In the genomic region with DNA sequence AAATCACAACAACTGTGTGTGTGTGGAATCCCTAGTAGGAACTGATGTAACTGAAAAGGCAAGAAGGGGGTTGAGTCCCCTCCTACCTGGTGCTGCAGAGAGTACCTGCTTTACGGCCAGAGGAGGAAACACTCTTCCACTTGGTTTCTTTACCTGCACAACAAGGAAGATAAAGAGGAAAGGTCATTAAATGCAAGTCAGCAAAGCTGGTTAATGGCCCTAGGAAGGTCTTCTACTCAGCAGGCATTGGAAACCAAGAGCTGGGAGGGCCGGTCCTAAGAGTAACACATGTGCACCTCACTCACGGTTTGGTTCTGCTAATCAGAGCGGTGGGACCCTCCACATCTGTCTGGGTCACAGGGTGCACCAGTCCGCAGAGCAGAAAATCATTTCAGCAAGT, we compare ENCODE assay signal across 10 cellular contexts. TPM values are rescaled to one million over a fixed set of nuclear protein-coding genes. Genes with fewer than 3 reads are reported as not detected.
DNase-seq lines count a peak whose midpoint lies in the region; ATAC-seq, FAIRE-seq and TF ChIP-seq lines count a peak whose summit lies in the region.
"Not testable (repeated sequence)": the region's sequence is repeated elsewhere in the genome, so short reads cannot be mapped to it uniquely, and the experiment has no call there.
"Had no signal": no experiment of that assay in that cellular context is flagged by ENCODE, and none has a peak within 500 bp of the region (broad histone marks: within the 10 kb centered on the region; RNA-seq: fewer than 3 reads in every experiment).

No MANE protein-coding gene starts in this region.

- not testable (repeated sequence) for H3K9me3 Mint-ChIP-seq in Caco-2 (ENCODE audit: unreplicated experiment)

- peak overlapping the region; percentile 70 for H3K4me2 ChIP-seq in GM12878 (ENCODE audit: control insufficient read depth, insufficient read depth)

- not testable (repeated sequence) for H3K27me3 ChIP-seq in Caco-2 (replicated peaks; ENCODE audit: control insufficient read depth, insufficient read depth, low read length); GM12878 (replicated peaks in 1 of 2; ENCODE audit: control insufficient read depth in 2 of 2, insufficient read depth in 2 of 2, low read length in 1 of 2); esophagus muscularis mucosa; left lung; neutrophil; thoracic aorta (replicated peaks; ENCODE audit: insufficient read depth)

- TF ChIP-seq POLR2A in GM12878 (IDR thresholded peaks at IDR 0.05; ENCODE audit: low read depth, low read length); esophagus muscularis mucosa (IDR thresholded peaks at IDR 0.05; ENCODE audit: low read depth): not testable (repeated sequence)

- 28% methylated on average over 4 of the region's 5 CpGs for WGBS in GM12878 (ENCODE audit: insufficient coverage, insufficient replicate concordance, low lambda C conversion rate, missing lambda C conversion rate)
- WGBS in esophagus muscularis mucosa, result 50% methylated on average over 3 of the region's 5 CpGs

- not testable (repeated sequence) for ATAC-seq in GM12878; left lung; thoracic aorta (ENCODE audit: insufficient number of reproducible peaks, low FRiP score, low read depth)

- H3K27me3 Mint-ChIP-seq in Caco-2 (ENCODE audit: insufficient read depth, unreplicated experiment), result not testable (repeated sequence)

- H3K9ac ChIP-seq in GM12878 (ENCODE audit: control insufficient read depth, insufficient read depth, low read length), result peak overlapping the region; percentile 82

- RAD21 ChIA-PET in GM12878 (lab: Charles Lee; ENCODE audit: unreplicated experiment), result interaction anchor here (3.9 kb wide), 1 partner anchor 397 kb away, joined by 49 read pairs; a partner anchor contains a TSS

- H3K79me2 ChIP-seq in GM12878 (ENCODE audit: control insufficient read depth, insufficient read depth, low read length), result peaks cover 11% of the 10 kb centered on the region

- not testable (repeated sequence) for H3K4me1 ChIP-seq in Caco-2; GM12878 (ENCODE audit: control insufficient read depth, insufficient read depth, low read length); esophagus muscularis mucosa; left lung; thoracic aorta (ENCODE audit: control insufficient read depth in 1 of 2, low read depth in 2 of 2)
- H3K4me1 ChIP-seq in neutrophil (ENCODE audit: control insufficient read depth in 1 of 2, insufficient read depth in 1 of 2, low read depth in 1 of 2, low read length in 1 of 2), result peaks cover 9 to 11% of the 10 kb centered on the region in 2 experiments

- peak overlapping the region; percentile 57 for H3K27ac Mint-ChIP-seq in Caco-2 (ENCODE audit: unreplicated experiment)

- CTCF ChIA-PET in Caco-2 (lab: Charles Lee); GM12878 (lab: Yijun Ruan, JAX): not testable (repeated sequence)

- not testable (repeated sequence) for H3K4me1 Mint-ChIP-seq in Caco-2 (ENCODE audit: low read depth, unreplicated experiment)

- H3K4me3 Mint-ChIP-seq in Caco-2 (ENCODE audit: unreplicated experiment), result peak overlapping the region; percentile 85

- H4K20me1 ChIP-seq in GM12878 (ENCODE audit: control insufficient read depth, insufficient read depth), result not testable (repeated sequence)

- H3K36me3 Mint-ChIP-seq in Caco-2 (ENCODE audit: insufficient read depth, unreplicated experiment), result not testable (repeated sequence)

- TF ChIP-seq CTCF in Caco-2 (IDR thresholded peaks at IDR 0.05; ENCODE audit: insufficient read depth in 1 of 2, low read depth in 1 of 2, low read length in 1 of 2, severe bottlenecking in 1 of 2, unreplicated experiment in 1 of 2); WI38 (IDR thresholded peaks at IDR 0.05; ENCODE audit: low read depth, low read length); GM12878 (IDR thresholded peaks at IDR 0.05 in 2 of 3, conservative IDR thresholded peaks at IDR 0.05 in 1 of 3; ENCODE audit: control insufficient read depth in 2 of 3, extremely low read depth in 1 of 3, insufficient read depth in 1 of 3, low read depth in 3 of 3, low read length in 3 of 3); esophagus muscularis mucosa (IDR thresholded peaks at IDR 0.05); left lung (IDR thresholded peaks at IDR 0.05); neutrophil (IDR thresholded peaks at IDR 0.05); thoracic aorta (IDR thresholded peaks at IDR 0.05): not testable (repeated sequence)

- TF ChIP-seq EP300 in GM12878 (IDR thresholded peaks at IDR 0.05; ENCODE audit: borderline replicate concordance in 1 of 2, control insufficient read depth in 1 of 2, low read depth in 2 of 2, low read length in 2 of 2); esophagus muscularis mucosa (IDR thresholded peaks at IDR 0.05): not testable (repeated sequence)

- H3K4me3 ChIP-seq in Caco-2 (ENCODE audit: low read depth, low read length), result peak overlapping the region; percentile 60
- H3K4me3 ChIP-seq in WI38 (ENCODE audit: low read depth, low read length), result peak overlapping the region; percentile 81
- peak overlapping the region; percentile 83 for H3K4me3 ChIP-seq in GM12878
- peak overlapping the region; percentile 67 to 80 (median 73) for H3K4me3 ChIP-seq in esophagus muscularis mucosa
- peak overlapping the region; percentile 56 to 63 for H3K4me3 ChIP-seq in left lung
- H3K4me3 ChIP-seq in neutrophil (ENCODE audit: low read depth in 1 of 2, low read length in 1 of 2), result peak overlapping the region; percentile 64 to 69
- H3K4me3 ChIP-seq in thoracic aorta, result peak overlapping the region; percentile 69

- BruUV-seq in Caco-2 (replicated peaks; lab: Mats Ljungman, UMichigan); GM12878 (replicated peaks; lab: Mats Ljungman, UMichigan): not testable (repeated sequence)

- POLR2A ChIA-PET in Caco-2 (lab: Charles Lee), result not testable (repeated sequence)
- POLR2A ChIA-PET in GM12878 (lab: Charles Lee), result interaction anchor here (1.1 kb wide), 1 partner anchor 631 kb away, joined by 3 read pairs; a partner anchor contains a TSS

- not testable (repeated sequence) for H2AFZ ChIP-seq in GM12878 (ENCODE audit: control insufficient read depth, low read depth, low read length)

- TF ChIP-seq RAD21 in GM12878 (IDR thresholded peaks at IDR 0.05; ENCODE audit: insufficient read depth, low read depth, low read length), result not testable (repeated sequence)

- peak overlapping the region; percentile 69 for H3K27ac ChIP-seq in GM12878 (ENCODE audit: control insufficient read depth, insufficient read depth)
- H3K27ac ChIP-seq in esophagus muscularis mucosa (replicated peaks in 1 of 4), result peak overlapping the region; percentile 91 to 95 (median 93)
- not testable (repeated sequence) for H3K27ac ChIP-seq in left lung
- peak overlapping the region; percentile 97 for H3K27ac ChIP-seq in neutrophil
- H3K27ac ChIP-seq in thoracic aorta, result peak overlapping the region in 1 of 2 donors; percentile 62

- not testable (repeated sequence) for FAIRE-seq in GM12878 (lab: Jason Lieb, UNC)

- in situ Hi-C loops in GM12878 (cut with MboI), result not testable (repeated sequence)

- DNase-seq in Caco-2; GM12878 (ENCODE audit: low read depth, low spot score); esophagus muscularis mucosa (ENCODE audit: extremely low spot score); left lung; thoracic aorta (ENCODE audit: low spot score): not testable (repeated sequence)
- DNase-seq in LHCN-M2 (ENCODE audit: low read depth), result peak; percentile 0

- intact Hi-C loops in Caco-2 (cut with micrococcal nuclease; ENCODE audit: unreplicated experiment); esophagus muscularis mucosa (cut with DNase I); left lung (cut with DNase I): not testable (repeated sequence)
- intact Hi-C loops in GM12878 (cut with micrococcal nuclease; ENCODE audit: unreplicated experiment), result loop anchor here (10.0 kb wide), 1 partner anchor 433 kb away; a partner anchor contains a TSS

- not testable (repeated sequence) for H3K36me3 ChIP-seq in Caco-2 (ENCODE audit: control insufficient read depth, insufficient read depth, low read length); GM12878 (ENCODE audit: control insufficient read depth in 2 of 2, insufficient read depth in 2 of 2, low read length in 1 of 2); neutrophil; thoracic aorta
- H3K36me3 ChIP-seq in esophagus muscularis mucosa (peaks cover 0 to 11% (median 3%) of the 10 kb centered on the region in 4 donors), left lung (peaks cover 0 to 15% of the 10 kb centered on the region in 2 donors)

- not testable (repeated sequence) for H3K9me3 ChIP-seq in Caco-2; GM12878 (replicated peaks; ENCODE audit: control insufficient read depth, insufficient read depth, low read length); esophagus muscularis mucosa; left lung; neutrophil; thoracic aorta

- SMC1A ChIA-PET in GM12878 (lab: Charles Lee; ENCODE audit: uncharacterized antibody, unreplicated experiment), result not testable (repeated sequence)

RNA-seq across cellular contexts. Expression of a gene that starts 1.0 kb away (rescaled TPM):
- 28.0 and 32.1 TPM in 2 replicates for total RNA-seq in Caco-2 (2022)
- total RNA-seq in LHCN-M2 (2014; rRNA removed), result 20.1 and 20.7 TPM in 2 replicates
- 29.9 TPM for polyA plus RNA-seq in LHCN-M2 (2012)
- 22.8 and 33.9 TPM in 2 replicates for total RNA-seq in GM12878 (2013; cell fraction: nucleolus; rRNA removed)
- total RNA-seq in GM12878 (2014; rRNA removed), result 28.7 and 38.6 TPM in 2 replicates
- total RNA-seq in GM12878 (2014; rRNA removed; fragmentation: Illumina TruSeq; extraction: Trizol), result 22.5 and 23.9 TPM in 2 replicates
- total RNA-seq in GM12878 (2021), result 41.0 and 48.7 TPM in 2 replicates
- 28.2 TPM for polyA plus RNA-seq in GM12878 (2011; ENCODE audit: low read depth)
- 38.0 and 44.1 TPM in 2 replicates for polyA plus RNA-seq in GM12878 (2011; rRNA removed)
- 45.9 and 59.4 TPM in 2 replicates for polyA plus RNA-seq in GM12878 (2011; cell fraction: cytosol; rRNA removed)
- 88.1 and 90.0 TPM in 2 replicates for polyA plus RNA-seq in GM12878 (2011; cell fraction: nucleus; rRNA removed)
- 36.8 and 42.6 TPM in 2 replicates for polyA plus RNA-seq in GM12878 (2012)
- 28.0 and 35.8 TPM in 2 replicates for polyA plus RNA-seq in GM12878 (2014; fragmentation: Illumina TruSeq; extraction: Trizol)
- 10 to 100 TPM; 26.9 to 37.0 TPM for polyA plus RNA-seq in GM12878 (2014; fragmentation: Nextera tagmentation; extraction: Ambion mirVana)
- polyA plus RNA-seq in GM12878 (2014; rRNA removed), result 53.7 and 54.2 TPM in 2 replicates
- polyA plus RNA-seq in GM12878 (2016; fragmentation: Nextera tagmentation; extraction: Ambion mirVana), result 10 to 100 TPM; 55.4 to 55.8 TPM
- 23.2 and 31.1 TPM in 2 replicates for polyA minus RNA-seq in GM12878 (2011; rRNA and poly(A)+ RNA removed)
- 9.1 and 13.8 TPM in 2 replicates for polyA minus RNA-seq in GM12878 (2011; cell fraction: cytosol; rRNA and poly(A)+ RNA removed)
- polyA minus RNA-seq in GM12878 (2011; cell fraction: nucleus; rRNA and poly(A)+ RNA removed), result 24.4 and 27.0 TPM in 2 replicates
- total RNA-seq in esophagus muscularis mucosa, result 10 to 100 TPM; 15.4 to 24.0 (median 21.5) TPM
- 10 to 100 TPM; 22.6 to 33.5 TPM for total RNA-seq in left lung
- 10 to 100 TPM; 34.6 to 56.7 TPM for total RNA-seq in thoracic aorta

RNA-seq across cellular contexts. Expression of a gene that starts 8.0 kb away (rescaled TPM):
- not detected in 2 replicates for total RNA-seq in Caco-2 (2022)
- total RNA-seq in LHCN-M2 (2014; rRNA removed), result not detected in 2 replicates
- not detected for polyA plus RNA-seq in LHCN-M2 (2012)
- not detected in 2 replicates for total RNA-seq in GM12878 (2013; cell fraction: nucleolus; rRNA removed)
- total RNA-seq in GM12878 (2014; rRNA removed), result 0.16 TPM in 1 of 2 replicates, not detected in the other
- total RNA-seq in GM12878 (2014; rRNA removed; fragmentation: Illumina TruSeq; extraction: Trizol), result not detected in 2 replicates
- total RNA-seq in GM12878 (2021), result not detected in 2 replicates
- not detected for polyA plus RNA-seq in GM12878 (2011; ENCODE audit: low read depth)
- not detected in 2 replicates for polyA plus RNA-seq in GM12878 (2011; rRNA removed)
- not detected in 2 replicates for polyA plus RNA-seq in GM12878 (2011; cell fraction: cytosol; rRNA removed)
- not detected in 2 replicates for polyA plus RNA-seq in GM12878 (2011; cell fraction: nucleus; rRNA removed)
- polyA plus RNA-seq in GM12878 (2012), result not detected in 2 replicates
- 0.44 TPM in 1 of 2 replicates, not detected in the other for polyA plus RNA-seq in GM12878 (2014; fragmentation: Illumina TruSeq; extraction: Trizol)
- polyA plus RNA-seq in GM12878 (2014; fragmentation: Nextera tagmentation; extraction: Ambion mirVana), result under 1 TPM; 0.11 to 0.21 TPM
- 0.13 TPM in 1 of 2 replicates, not detected in the other for polyA plus RNA-seq in GM12878 (2014; rRNA removed)
- polyA plus RNA-seq in GM12878 (2016; fragmentation: Nextera tagmentation; extraction: Ambion mirVana), result under 1 TPM; 0.21 to 0.24 TPM
- polyA minus RNA-seq in GM12878 (2011; rRNA and poly(A)+ RNA removed), result not detected in 2 replicates
- polyA minus RNA-seq in GM12878 (2011; cell fraction: cytosol; rRNA and poly(A)+ RNA removed), result not detected in 2 replicates
- not detected in 2 replicates for polyA minus RNA-seq in GM12878 (2011; cell fraction: nucleus; rRNA and poly(A)+ RNA removed)
- not detected for total RNA-seq in esophagus muscularis mucosa
- total RNA-seq in left lung, result not detected
- total RNA-seq in thoracic aorta, result not detected
- total RNA-seq: NCI-H460, posterior vena cava had no signal

RNA-seq across cellular contexts. Expression of a gene that starts 56.3 kb away (rescaled TPM):
- not detected in 2 replicates for total RNA-seq in Caco-2 (2022)
- total RNA-seq in LHCN-M2 (2014; rRNA removed), result not detected in 2 replicates
- not detected for polyA plus RNA-seq in LHCN-M2 (2012)
- total RNA-seq in GM12878 (2013; cell fraction: nucleolus; rRNA removed), result 0.27 and 0.38 TPM in 2 replicates
- total RNA-seq in GM12878 (2014; rRNA removed), result not detected in 2 replicates
- total RNA-seq in GM12878 (2014; rRNA removed; fragmentation: Illumina TruSeq; extraction: Trizol), result not detected in 2 replicates
- not detected in 2 replicates for total RNA-seq in GM12878 (2021)
- not detected for polyA plus RNA-seq in GM12878 (2011; ENCODE audit: low read depth)
- polyA plus RNA-seq in GM12878 (2011; rRNA removed), result 0.04 and 0.20 TPM in 2 replicates
- 0.06 and 0.07 TPM in 2 replicates for polyA plus RNA-seq in GM12878 (2011; cell fraction: cytosol; rRNA removed)
- polyA plus RNA-seq in GM12878 (2011; cell fraction: nucleus; rRNA removed), result 0.09 and 0.12 TPM in 2 replicates
- not detected in 2 replicates for polyA plus RNA-seq in GM12878 (2012)
- polyA plus RNA-seq in GM12878 (2014; fragmentation: Illumina TruSeq; extraction: Trizol), result 0.06 TPM in 1 of 2 replicates, not detected in the other
- under 1 TPM in 1 of 2 experiments, not detected in 1; 0.13 TPM for polyA plus RNA-seq in GM12878 (2014; fragmentation: Nextera tagmentation; extraction: Ambion mirVana)
- polyA plus RNA-seq in GM12878 (2014; rRNA removed), result not detected in 2 replicates
- not detected for polyA plus RNA-seq in GM12878 (2016; fragmentation: Nextera tagmentation; extraction: Ambion mirVana)
- polyA minus RNA-seq in GM12878 (2011; rRNA and poly(A)+ RNA removed), result 0.29 TPM in 1 of 2 replicates, not detected in the other
- not detected in 2 replicates for polyA minus RNA-seq in GM12878 (2011; cell fraction: cytosol; rRNA and poly(A)+ RNA removed)
- polyA minus RNA-seq in GM12878 (2011; cell fraction: nucleus; rRNA and poly(A)+ RNA removed), result not detected in 2 replicates
- not detected for total RNA-seq in esophagus muscularis mucosa
- not detected for total RNA-seq in left lung
- not detected for total RNA-seq in thoracic aorta
- total RNA-seq: NCI-H460, posterior vena cava had no signal
